ENCODE assay signal across 20 cellular contexts in genomic region chr9:135928731-135929655, GRCh38.
"Had no signal": no experiment of that assay in that cellular context is flagged by ENCODE, and none has a peak within 500 bp of the region (broad histone marks: within the 10 kb centered on the region; RNA-seq: fewer than 3 reads in every experiment).

No MANE protein-coding gene starts in this region.

- H3K4me3 ChIP-seq: heart left ventricle, neural progenitor cell, prostate gland, skin epidermis, testis, tibial nerve had no signal

- H3K9me3 Mint-ChIP-seq: mesothelial cell of epicardium; natural killer cell; neural progenitor cell; stimulated activated naive B cell treated with anti-CD40 and anti-IgM and Interleukin-4, amounts not matched to agents 10 μg/mL and 1 μg/mL and 100 μg/mL, for 72 hours; stimulated activated naive CD8-positive, alpha-beta T cell treated with anti-CD3 and anti-CD28 coated beads, Interleukin-15, amount 100 ng/mL, for 72 hours had no signal

- H3K27me3 Mint-ChIP-seq: stimulated activated naive B cell treated with anti-CD40 and anti-IgM and Interleukin-4, amounts not matched to agents 10 μg/mL and 1 μg/mL and 100 μg/mL, for 72 hours; stimulated activated naive CD8-positive, alpha-beta T cell treated with anti-CD3 and anti-CD28 coated beads, Interleukin-15, amount 100 ng/mL, for 72 hours had no signal

- H3K27ac ChIP-seq: heart left ventricle, neural progenitor cell, parathyroid adenoma, prostate gland, skin epidermis, testis, tibial nerve had no signal

- H3K4me3 Mint-ChIP-seq: mesothelial cell of epicardium; natural killer cell; neural progenitor cell; stimulated activated naive B cell treated with anti-CD40 and anti-IgM and Interleukin-4, amounts not matched to agents 10 μg/mL and 1 μg/mL and 100 μg/mL, for 72 hours; stimulated activated naive CD8-positive, alpha-beta T cell treated with anti-CD3 and anti-CD28 coated beads, Interleukin-15, amount 100 ng/mL, for 72 hours had no signal

- H3K4me1 ChIP-seq: neural progenitor cell, parathyroid adenoma, prostate gland, testis had no signal

- DNase-seq: foreskin melanocyte; heart left ventricle; hippocampal formation; islet precursor cell; natural killer cell; occipital lobe; retina; stimulated activated CD4-positive, alpha-beta T cell treated with anti-CD3 and anti-CD28 coated beads, Interleukin-2, amount 100 ng/mL, for 24 hours; stimulated activated CD4-positive, alpha-beta T cell treated with anti-CD3 and anti-CD28 coated beads, Interleukin-4, amount 100 ng/mL, for 4 hours; stimulated activated naive B cell treated with anti-CD40 and anti-IgM and Interleukin-4, amounts not matched to agents 10 μg/mL and 1 μg/mL and 100 μg/mL, for 72 hours; stimulated activated naive CD8-positive, alpha-beta T cell treated with anti-CD3 and anti-CD28 coated beads, Interleukin-15, amount 100 ng/mL, for 72 hours; testis had no signal

- H3K4me2 ChIP-seq: neural progenitor cell had no signal

- H3K27ac Mint-ChIP-seq: mesothelial cell of epicardium; natural killer cell; neural progenitor cell; stimulated activated naive B cell treated with anti-CD40 and anti-IgM and Interleukin-4, amounts not matched to agents 10 μg/mL and 1 μg/mL and 100 μg/mL, for 72 hours; stimulated activated naive CD8-positive, alpha-beta T cell treated with anti-CD3 and anti-CD28 coated beads, Interleukin-15, amount 100 ng/mL, for 72 hours had no signal

- ATAC-seq: left lobe of liver; natural killer cell; sciatic nerve; stimulated activated naive B cell treated with anti-CD40 and anti-IgM and Interleukin-4, amounts not matched to agents 10 μg/mL and 1 μg/mL and 100 μg/mL, for 72 hours; stimulated activated naive CD8-positive, alpha-beta T cell treated with anti-CD3 and anti-CD28 coated beads, Interleukin-15, amount 100 ng/mL, for 72 hours had no signal

- H2AFZ ChIP-seq: neural progenitor cell, parathyroid adenoma had no signal

- H3K9ac ChIP-seq: neural progenitor cell, parathyroid adenoma had no signal

- H3K36me3 ChIP-seq: neural progenitor cell, prostate gland had no signal

- H3K9me3 ChIP-seq: heart left ventricle, prostate gland, testis, tibial nerve had no signal

- H3K4me1 Mint-ChIP-seq: mesothelial cell of epicardium had no signal

- H3K27me3 ChIP-seq: heart left ventricle, neural progenitor cell, testis, tibial nerve had no signal

- H3K79me2 ChIP-seq: parathyroid adenoma had no signal
